ENCODE assay signal across 8 cellular contexts in the genomic region with DNA sequence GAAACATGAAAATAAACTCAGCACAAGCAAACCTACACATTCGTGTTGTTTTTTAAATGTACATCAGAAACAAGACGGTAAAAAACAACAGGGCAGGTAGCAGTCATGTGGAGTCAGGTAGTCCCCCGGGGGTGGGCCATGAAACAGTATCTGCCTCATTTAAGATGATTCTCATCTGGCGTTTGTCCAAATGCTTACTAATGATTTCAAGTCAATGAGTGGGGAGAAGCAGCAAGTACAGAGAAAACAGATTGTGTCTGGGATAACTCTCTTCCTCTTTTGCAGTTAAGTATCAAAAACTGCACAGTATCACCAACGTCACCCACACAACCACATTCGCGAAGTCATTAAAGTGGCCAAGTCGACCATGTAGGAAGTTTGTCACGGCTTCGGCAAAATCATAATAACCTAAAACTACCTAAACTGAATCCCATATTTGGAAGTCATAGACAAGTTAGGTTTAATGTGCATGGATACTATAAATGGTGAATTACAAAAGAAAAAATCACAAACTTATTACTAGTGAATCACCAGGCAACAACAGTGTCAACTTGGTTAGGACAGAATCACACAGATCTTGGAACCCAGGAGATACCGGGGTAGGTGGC. TPM values are rescaled to one million over a fixed set of nuclear protein-coding genes. Genes with fewer than 3 reads are reported as not detected.
DNase-seq lines count a peak whose midpoint lies in the region; ATAC-seq, FAIRE-seq and TF ChIP-seq lines count a peak whose summit lies in the region.

No MANE protein-coding gene starts in this region.

- DNase-seq in EL (peak; percentile 65), NCI-H1417 (lab: John Stamatoyannopoulos, UW) (peak; percentile 53 to 97 (median 89)), T-helper 9 cell (peak; percentile 6), epithelial cell of proximal tubule (ENCODE audit: low read depth) (no peak), pancreas (peak in 1 of 6 donors; percentile 28), mesenteric fat pad (ENCODE audit: low spot score) (no peak), hepatic stellate cell (ENCODE audit: low spot score) (no peak)

- no peak for FAIRE-seq in pancreas (lab: Jason Lieb, UNC)

- H3K9me3 ChIP-seq in pancreas, result no peaks in the 10 kb centered on the region

- peaks cover 5 to 27% (median 12%) of the 10 kb centered on the region in 3 donors for H3K4me1 ChIP-seq in pancreas

- no peak for TF ChIP-seq CTCF in epithelial cell of proximal tubule (conservative IDR thresholded peaks at IDR 0.05; ENCODE audit: low read depth, low read length)
- no peak for TF ChIP-seq CTCF in pancreas (IDR thresholded peaks at IDR 0.05)

- WGBS in pancreas, 2 donors, result 0% methylated on average over 11 of the region's 11 CpGs

- ATAC-seq in GM21786 (IDR thresholded peaks at IDR 0.05; ENCODE audit: unreplicated experiment), result peak; percentile 27
- peak in 1 of 4 donors; percentile 7 for ATAC-seq in pancreas

- H3K27ac ChIP-seq in pancreas, result peak overlapping the region in 3 of 4 donors; percentile 92 to 99 (median 93)

- H3K36me3 ChIP-seq in pancreas, result no peaks in the 10 kb centered on the region

- H3K4me3 ChIP-seq in epithelial cell of proximal tubule (ENCODE audit: low read depth, low read length) (peak overlapping the region; percentile 85), pancreas (peak overlapping the region; percentile 37 to 73 (median 58))

- H3K27me3 ChIP-seq in pancreas, result no peaks in the 10 kb centered on the region

- intact Hi-C loops in pancreas (cut with DNase I), result no loop called here

RNA-seq across cellular contexts. Expression of a gene that starts 1.2 kb away (rescaled TPM):
- total RNA-seq in epithelial cell of proximal tubule (127 and 128 TPM in 2 replicates), pancreas (100 to 1,000 TPM in 3 of 6 donors, 10 to 100 TPM in 3; 57.8 to 162 (median 98.7) TPM), mesenteric fat pad (221 TPM)
- polyA plus RNA-seq in pancreas, result 100 to 1,000 TPM in 1 of 2 donors, 10 to 100 TPM in 1; 60.0 to 163 TPM

RNA-seq across cellular contexts. Expression of a gene that starts 37.7 kb away (rescaled TPM):
- total RNA-seq in epithelial cell of proximal tubule (9.7 and 9.8 TPM in 2 replicates), pancreas (1 to 10 TPM in 1 of 6 donors, under 1 TPM in 3, not detected in 2; 0.25 to 3.5 (median 0.52) TPM), mesenteric fat pad (1.2 TPM)
- under 1 TPM; 0.23 to 0.54 TPM for polyA plus RNA-seq in pancreas

Comparison
In these comparisons a context has a peak if more than half of its experiments do, and no peak if none do; other contexts are left out.
1. DNase-seq: peak in EL (single experiment), NCI-H1417 (3 of 3) and T-helper 9 cell (single experiment); none in epithelial cell of proximal tubule (single experiment), mesenteric fat pad (single experiment) and hepatic stellate cell (single experiment).